In the genomic region with DNA sequence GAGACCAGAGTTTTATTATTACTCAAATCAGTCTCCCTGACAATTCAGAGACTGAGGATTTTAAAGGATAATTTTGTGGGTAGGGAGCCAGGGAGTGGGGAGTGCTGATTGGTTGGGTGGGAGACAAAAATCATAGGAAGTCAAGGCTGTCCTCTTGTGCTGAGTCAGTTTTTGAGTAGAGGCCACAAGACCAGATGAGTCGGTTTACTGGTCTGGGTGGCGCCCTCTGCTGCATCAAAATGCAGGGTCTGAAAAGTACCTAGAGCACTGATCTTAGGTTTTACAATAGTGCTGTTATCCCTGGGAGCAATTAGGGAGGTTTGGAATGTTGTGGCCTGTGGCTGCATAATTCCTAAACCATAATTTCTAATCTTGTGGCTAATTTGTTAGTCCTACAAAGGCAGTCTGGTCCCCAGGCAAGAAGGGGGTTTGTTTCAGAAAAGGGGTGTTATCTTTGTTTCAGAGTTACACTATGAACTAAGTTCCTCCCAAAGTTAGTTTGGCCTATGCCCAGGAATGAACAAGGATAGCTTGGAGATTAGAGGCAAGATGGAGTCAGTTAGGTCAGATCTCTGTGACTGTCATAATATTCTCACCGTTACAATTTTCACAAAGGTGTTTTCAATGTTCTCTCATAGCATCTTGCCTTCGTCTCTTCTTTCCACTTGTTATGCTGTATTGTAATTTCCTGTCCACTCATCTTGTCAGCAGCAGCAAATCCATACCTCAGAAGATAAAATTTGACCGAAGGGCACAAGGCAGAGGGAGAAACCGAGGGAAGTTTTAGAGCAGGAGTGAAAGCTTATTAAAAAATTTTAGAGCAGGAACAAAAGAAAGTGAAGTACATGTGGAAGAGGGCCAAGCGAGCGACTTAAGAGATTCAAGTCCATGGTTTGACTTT, we compare ENCODE assay signal across 8 cellular contexts. TPM values are rescaled to one million over a fixed set of nuclear protein-coding genes. Genes with fewer than 3 reads are reported as not detected.
DNase-seq lines count a peak whose midpoint lies in the region; FAIRE-seq and TF ChIP-seq lines count a peak whose summit lies in the region.

No MANE protein-coding gene starts in this region.

- DNase-seq in BJ (ENCODE audit: low read depth) (peak; percentile 30), GM19239 (ENCODE audit: insufficient read length, low spot score) (no peak), T follicular helper cell (ENCODE audit: low read depth) (peak; percentile 36), amniotic epithelial cell (ENCODE audit: low read depth) (peak; percentile 78), iPS DF 4.7 (ENCODE audit: extremely low read depth, low spot score) (peak; percentile 51), cerebellar nuclear complex (lab: John Stamatoyannopoulos, UW) (no peak)
- DNase-seq in Jurkat, Clone E6-1 (ENCODE audit: low read depth, low spot score): peak; percentile 84
- peak; percentile 27 to 63 (median 45) for DNase-seq in stimulated activated CD4-positive, alpha-beta T cell treated with anti-CD3 and anti-CD28 coated beads, Interleukin-1b, Interleukin-23, amount 100 ng/mL, for 24 hours (ENCODE audit: low read depth in 4 of 4, low spot score in 1 of 4)

- peak; percentile 54 for FAIRE-seq in GM19239 (lab: Jason Lieb, UNC)

- TF ChIP-seq CTCF in BJ (IDR thresholded peaks at IDR 0.05; ENCODE audit: insufficient read depth, low read depth, low read length): peak; percentile 60

- no peaks in the 10 kb centered on the region for H3K36me3 ChIP-seq in BJ (ENCODE audit: control insufficient read depth, insufficient read depth, low read length)

- H3K27me3 ChIP-seq in BJ (ENCODE audit: control insufficient read depth, insufficient read depth, low read length): no peaks in the 10 kb centered on the region

- CTCF ChIA-PET in BJ (lab: Yijun Ruan, JAX): interaction anchor here (0.7 to 1.8 kb wide), 3 partner anchors 10 to 156 kb away, joined by 3 to 5 read pairs (median 3); no protein-coding TSS in a partner anchor

- H3K4me3 ChIP-seq in BJ (ENCODE audit: low read depth, low read length): no peak overlapping the region
- H3K4me3 ChIP-seq in Jurkat, Clone E6-1 (ENCODE audit: low read length): peak overlapping the region; percentile 52

- POLR2A ChIA-PET in BJ (lab: Charles Lee): no interaction called here

RNA-seq across cellular contexts. Expression of gene CLINT1, which starts 59.2 kb away (rescaled TPM):
- polyA plus RNA-seq in BJ (2011; rRNA removed): 93.2 and 164 TPM in 2 replicates
- 115 and 174 TPM in 2 replicates for polyA minus RNA-seq in BJ (2011; rRNA and poly(A)+ RNA removed)
- 79.1 TPM for polyA plus RNA-seq in Jurkat, Clone E6-1 (2012; ENCODE audit: insufficient read depth, insufficient read length)

Comparison
In these comparisons a context has a peak if more than half of its experiments do, and no peak if none do; other contexts are left out.
1. DNase-seq: peak in BJ (single experiment), Jurkat, Clone E6-1 (single experiment), T follicular helper cell (single experiment), amniotic epithelial cell (single experiment), iPS DF 4.7 (single experiment) and stimulated activated CD4-positive, alpha-beta T cell treated with anti-CD3 and anti-CD28 coated beads, Interleukin-1b, Interleukin-23, amount 100 ng/mL, for 24 hours (4 of 4); none in GM19239 (single experiment) and cerebellar nuclear complex (0 of 2).